Comparison of ENCODE assay signal across 8 cellular contexts in genomic region chrX:120749141-120749846, GRCh38.
DNase-seq lines count a peak whose midpoint lies in the region; ATAC-seq and TF ChIP-seq lines count a peak whose summit lies in the region.

No MANE protein-coding gene starts in this region.

- TF ChIP-seq CTCF in GM20000 (IDR thresholded peaks at IDR 0.05; ENCODE audit: extremely low read depth, missing control alignments): no peak

- DNase-seq in DMS153 treated with DMSO at 0.1 percent for 48 hours (lab: John Stamatoyannopoulos, UW; ENCODE audit: unreplicated experiment) (peak; percentile 53), T-helper 17 cell (no peak), GM20000 (ENCODE audit: low spot score) (no peak), SK-N-DZ (ENCODE audit: low spot score) (no peak), HPDE6-E6E7 (ENCODE audit: extremely low spot score) (no peak), occipital lobe (lab: John Stamatoyannopoulos, UW) (no peak)

- H3K9me3 ChIP-seq in T-helper 17 cell (ENCODE audit: control insufficient read depth, low read length, poor library complexity, severe bottlenecking): no peaks in the 10 kb centered on the region

- H3K4me1 Mint-ChIP-seq in T-helper 17 cell: peaks cover 10% of the 10 kb centered on the region

- ATAC-seq in GM21381 (IDR thresholded peaks at IDR 0.05; ENCODE audit: unreplicated experiment): peak; percentile 80
- ATAC-seq in HG03565 (IDR thresholded peaks at IDR 0.05; ENCODE audit: unreplicated experiment): peak; percentile 68
- ATAC-seq in T-helper 17 cell: peak; percentile 44

- H3K27ac Mint-ChIP-seq in T-helper 17 cell: no peak overlapping the region

- no peaks in the 10 kb centered on the region for H3K36me3 Mint-ChIP-seq in T-helper 17 cell (ENCODE audit: low read depth)

- no peak overlapping the region for H3K4me3 Mint-ChIP-seq in T-helper 17 cell

- H3K27me3 Mint-ChIP-seq in T-helper 17 cell: peaks cover under 1% of the 10 kb centered on the region
